ENCODE assay signal across 12 cellular contexts in genomic region chr17:17388657-17389496, GRCh38.
DNase-seq lines count a peak whose midpoint lies in the region; ATAC-seq, FAIRE-seq and TF ChIP-seq lines count a peak whose summit lies in the region.
"Had no signal": no experiment of that assay in that cellular context is flagged by ENCODE, and none has a peak within 500 bp of the region (broad histone marks: within the 10 kb centered on the region; RNA-seq: fewer than 3 reads in every experiment).

No MANE protein-coding gene starts in this region.

- dilution Hi-C loops in IMR-90 (cut with HindIII; ENCODE audit: low sequenced_read_pairs, unreplicated experiment) = no loop called here

- intact Hi-C loops in IMR-90 (cut with micrococcal nuclease) (no loop called here), K562 (cut with micrococcal nuclease) (no loop called here)

- no peak overlapping the region for H3K4ac ChIP-seq in IMR-90 (ENCODE audit: low read depth, low read length)
- no peak overlapping the region for H3K4ac ChIP-seq in neuronal stem cell (ENCODE audit: low read length)

- TF ChIP-seq POLR2A in IMR-90 (IDR thresholded peaks at IDR 0.05; ENCODE audit: low read depth, low read length) (no peak), K562 (conservative IDR thresholded peaks at IDR 0.05) (no peak)

- H2BK120ac ChIP-seq in IMR-90 (ENCODE audit: low read depth, low read length) = no peak overlapping the region
- no peak overlapping the region for H2BK120ac ChIP-seq in neuronal stem cell (ENCODE audit: low read depth, low read length)

- no peak overlapping the region for H4K5ac ChIP-seq in IMR-90 (ENCODE audit: low read depth, low read length)

- H4K8ac ChIP-seq in IMR-90 (ENCODE audit: low read depth in 2 of 2, low read length in 2 of 2) = no peak overlapping the region
- peak overlapping the region; percentile 68 for H4K8ac ChIP-seq in neuronal stem cell (ENCODE audit: low read depth, low read length)

- BruUV-seq in IMR-90 (replicated peaks; lab: Mats Ljungman, UMichigan) (no TSS peak), K562 (replicated peaks; lab: Mats Ljungman, UMichigan) (no TSS peak)

- no peak overlapping the region for H3K4me2 ChIP-seq in DND-41 (ENCODE audit: insufficient read depth, low read length)
- H3K4me2 ChIP-seq in IMR-90 (ENCODE audit: low read depth, low read length) = no peak overlapping the region
- H3K4me2 ChIP-seq in K562 (ENCODE audit: insufficient read depth, low read length) = no peak overlapping the region
- H3K4me2 ChIP-seq in neuronal stem cell (ENCODE audit: insufficient read depth, low read length, poor library complexity, severe bottlenecking) = no peak overlapping the region
- H3K4me2 ChIP-seq: KMS-11, SK-N-SH had no signal

- H3K27me3 ChIP-seq in DND-41 (ENCODE audit: insufficient read depth, low read length, poor library complexity) = no peaks in the 10 kb centered on the region
- peaks cover 24% of the 10 kb centered on the region for H3K27me3 ChIP-seq in IMR-90 (ENCODE audit: control insufficient read depth, insufficient read depth, low read length)
- peaks cover 0 to 43% of the 10 kb centered on the region in 2 experiments; a peak in 3 of 5 replicates for H3K27me3 ChIP-seq in K562 (ENCODE audit: control insufficient read depth in 2 of 2, insufficient read depth in 2 of 2, low read length in 2 of 2)
- H3K27me3 ChIP-seq in neuronal stem cell (ENCODE audit: control insufficient read depth in 3 of 3, insufficient read depth in 3 of 3, low read depth in 1 of 3, low read length in 3 of 3) = no peaks in the 10 kb centered on the region
- H3K27me3 ChIP-seq: MG63 had no signal

- TF ChIP-seq RAD21 in IMR-90 (IDR thresholded peaks at IDR 0.05; ENCODE audit: low read length) (no peak), K562 (CRISPR knock-in tag; conservative IDR thresholded peaks at IDR 0.05 in 1 of 2, IDR thresholded peaks at IDR 0.05 in 1 of 2) (no peak)

- no peak for TF ChIP-seq CTCF in DND-41 (IDR thresholded peaks at IDR 0.05; ENCODE audit: borderline replicate concordance, extremely low read depth, low read length, poor library complexity, severe bottlenecking)
- TF ChIP-seq CTCF in IMR-90 (conservative IDR thresholded peaks at IDR 0.05; ENCODE audit: low read depth, low read length) = no peak
- no peak for TF ChIP-seq CTCF in K562 (IDR thresholded peaks at IDR 0.05 in 2 of 3, conservative IDR thresholded peaks at IDR 0.05 in 1 of 3; ENCODE audit: insufficient read depth in 2 of 3, low read depth in 1 of 3, low read length in 3 of 3)

- H2BK5ac ChIP-seq in IMR-90 (ENCODE audit: low read depth, low read length, poor library complexity, severe bottlenecking) = no peak overlapping the region
- no peak overlapping the region for H2BK5ac ChIP-seq in neuronal stem cell (ENCODE audit: low read length)

- H2AK5ac ChIP-seq in IMR-90 (ENCODE audit: low read depth, low read length) = no peak overlapping the region
- H2AK5ac ChIP-seq in neuronal stem cell (ENCODE audit: low read depth, low read length) = peak overlapping the region; percentile 74

- no peak for TF ChIP-seq EP300 in K562 (IDR thresholded peaks at IDR 0.05; ENCODE audit: low read length)

- FAIRE-seq in K562 (lab: Jason Lieb, UNC) = no peak

- H4K91ac ChIP-seq in IMR-90 (ENCODE audit: insufficient read depth, low read depth, low read length) (no peak overlapping the region), neuronal stem cell (ENCODE audit: low read depth, low read length, poor library complexity) (no peak overlapping the region)

- H3K9me3 ChIP-seq in DND-41 (ENCODE audit: insufficient read depth, low read length, severe bottlenecking) = no peaks in the 10 kb centered on the region
- no peaks in the 10 kb centered on the region for H3K9me3 ChIP-seq in IMR-90 (ENCODE audit: control insufficient read depth, insufficient read depth, low read length)
- H3K9me3 ChIP-seq in K562 (replicated peaks; ENCODE audit: control insufficient read depth, insufficient read depth, low read depth, low read length) = no peaks in the 10 kb centered on the region
- peaks cover 0 to 1% of the 10 kb centered on the region in 2 donors for H3K9me3 ChIP-seq in neuronal stem cell (replicated peaks in 1 of 2; ENCODE audit: control insufficient read depth in 2 of 2, insufficient read depth in 1 of 2, low read depth in 1 of 2, low read length in 2 of 2)
- H3K9me3 ChIP-seq: MG63, SK-N-SH had no signal

- H3K4me1 ChIP-seq in DND-41 (ENCODE audit: insufficient read depth, low read length) (peaks cover 40% of the 10 kb centered on the region), IMR-90 (ENCODE audit: control insufficient read depth, insufficient read depth, low read length) (no peaks in the 10 kb centered on the region), K562 (replicated peaks in 1 of 2; ENCODE audit: control insufficient read depth in 2 of 2, insufficient read depth in 2 of 2, low read length in 2 of 2) (peaks cover 0 to 7% of the 10 kb centered on the region in 2 experiments; a peak in 2 of 5 replicates), neuronal stem cell (ENCODE audit: control insufficient read depth in 2 of 2, insufficient read depth in 1 of 2, low read depth in 1 of 2, low read length in 2 of 2) (peaks cover 10 to 20% of the 10 kb centered on the region in 2 donors)

- H3K79me1 ChIP-seq in IMR-90 (ENCODE audit: low read depth in 1 of 2, low read length in 2 of 2) (no peaks in the 10 kb centered on the region), neuronal stem cell (ENCODE audit: low read depth, low read length) (peaks cover 3% of the 10 kb centered on the region)

- POLR2A ChIA-PET in IMR-90 (lab: Charles Lee; ENCODE audit: unreplicated experiment) = no interaction called here
- POLR2A ChIA-PET in K562 (lab: Yijun Ruan, JAX) = no interaction called here

- H3K9me1 ChIP-seq in IMR-90 (ENCODE audit: insufficient read depth, low read length) (no peaks in the 10 kb centered on the region), K562 (ENCODE audit: control insufficient read depth, insufficient read depth, low read length) (no peaks in the 10 kb centered on the region)

- H2BK15ac ChIP-seq in IMR-90 (ENCODE audit: low read depth, low read length) (no peak overlapping the region), neuronal stem cell (ENCODE audit: low read length) (no peak overlapping the region)

- no peaks in the 10 kb centered on the region for H3K36me3 ChIP-seq in DND-41 (ENCODE audit: insufficient read depth, low read length)
- no peaks in the 10 kb centered on the region for H3K36me3 ChIP-seq in IMR-90 (ENCODE audit: control insufficient read depth, insufficient read depth, low read length)
- no peaks in the 10 kb centered on the region for H3K36me3 ChIP-seq in K562 (ENCODE audit: control insufficient read depth, insufficient read depth, low read length)
- no peaks in the 10 kb centered on the region for H3K36me3 ChIP-seq in neuronal stem cell (replicated peaks in 1 of 2; ENCODE audit: control insufficient read depth in 2 of 2, insufficient read depth in 2 of 2, low read length in 2 of 2)
- H3K36me3 ChIP-seq: MG63 had no signal

- no peak for ATAC-seq in DND-41 (ENCODE audit: insufficient read depth, low read depth)
- no peak for ATAC-seq in IMR-90 (ENCODE audit: low read depth)
- ATAC-seq in K562 = no peak
- ATAC-seq in HG03520 (IDR thresholded peaks at IDR 0.05; ENCODE audit: unreplicated experiment) = no peak
- ATAC-seq in HG03280 (IDR thresholded peaks at IDR 0.05; ENCODE audit: unreplicated experiment) = no peak

- H3K9ac ChIP-seq in DND-41 (ENCODE audit: low read depth, low read length) = no peak overlapping the region
- H3K9ac ChIP-seq in IMR-90 (ENCODE audit: low read depth, low read length) = no peak overlapping the region
- H3K9ac ChIP-seq in K562 (ENCODE audit: insufficient read depth in 1 of 2, low read depth in 2 of 2, low read length in 2 of 2) = no peak overlapping the region; a peak in 1 of 4 replicates
- H3K9ac ChIP-seq in neuronal stem cell (ENCODE audit: low read depth, low read length, poor library complexity) = peak overlapping the region; percentile 63
- H3K9ac ChIP-seq: KMS-11, SK-N-SH had no signal

- H3K4me3 ChIP-seq in DND-41 (ENCODE audit: low read depth in 1 of 2, low read length in 2 of 2) (no peak overlapping the region), IMR-90 (ENCODE audit: insufficient read depth, low read depth, low read length) (no peak overlapping the region), K562 (no peak overlapping the region), neuronal stem cell (ENCODE audit: low read length in 2 of 2) (no peak overlapping the region)
- H3K4me3 ChIP-seq: MG63 had no signal

- H2AFZ ChIP-seq in DND-41 (ENCODE audit: low read depth, low read length) (no peak overlapping the region), IMR-90 (replicated peaks; ENCODE audit: low read length, poor library complexity) (peak overlapping the region; percentile 24), K562 (ENCODE audit: low read depth, low read length) (no peak overlapping the region), neuronal stem cell (ENCODE audit: low read length) (no peak overlapping the region)

- H2AK9ac ChIP-seq in IMR-90 (replicated peaks; ENCODE audit: low read depth, low read length, poor library complexity) = no peak overlapping the region

- in situ Hi-C loops in IMR-90 (cut with MboI; ENCODE audit: low sequenced_read_pairs) = no loop called here
- in situ Hi-C loops in K562 (cut with MboI) = no loop called here

- DNase-seq in DND-41 = no peak
- no peak for DNase-seq in IMR-90
- no peak for DNase-seq in K562 (ENCODE audit: extremely low read depth in 1 of 4, low spot score in 3 of 4)
- no peak for DNase-seq in neuronal stem cell (ENCODE audit: low spot score)
- no peak for DNase-seq in NCI-H69 (lab: John Stamatoyannopoulos, UW)
- DNase-seq in NCI-H1105 treated with DMSO at 0.1 percent for 48 hours (lab: John Stamatoyannopoulos, UW) = no peak
- DNase-seq: HCEC 1CT, SK-N-SH had no signal

- H3K56ac ChIP-seq in IMR-90 (ENCODE audit: extremely low read depth, insufficient read depth, low read length) = no peak overlapping the region

- H3K18ac ChIP-seq in IMR-90 (ENCODE audit: low read depth, low read length) (no peak overlapping the region), neuronal stem cell (ENCODE audit: low read length) (peak overlapping the region; percentile 73)

- 0 out of 2 replicates have a peak overlapping the region, but pooled peaks have one; percentile 7 for H2BK20ac ChIP-seq in IMR-90 (ENCODE audit: low read depth, low read length)

- H2BK12ac ChIP-seq in neuronal stem cell (ENCODE audit: low read length) = no peak overlapping the region

- 90% methylated on average over 2 of the region's 17 CpGs; no CpG with 5 or more reads in 1 of the 2 experiments for WGBS in IMR-90 (ENCODE audit: extremely low coverage in 2 of 2, insufficient read length in 1 of 2), 2 experiments
- 7% methylated on average over 12 of the region's 17 CpGs for WGBS in K562 (ENCODE audit: insufficient coverage, low coverage, missing lambda C conversion rate)
- no CpG with 5 or more reads among the region's 17 CpGs for WGBS in neuronal stem cell (ENCODE audit: extremely low coverage in 2 of 2, insufficient read length in 2 of 2, insufficient replicate concordance in 1 of 2), 2 donors

- peak overlapping the region; percentile 33; the same call in 1 of the 2 replicates for H3K27ac ChIP-seq in DND-41 (ENCODE audit: low read length)
- H3K27ac ChIP-seq in IMR-90 (ENCODE audit: insufficient read depth, low read length) = no peak overlapping the region
- H3K27ac ChIP-seq in K562 (ENCODE audit: extremely low read depth, low read depth, low read length) = no peak overlapping the region
- no peak overlapping the region for H3K27ac ChIP-seq in neuronal stem cell (replicated peaks; ENCODE audit: low read length)
- H3K27ac ChIP-seq: KMS-11 had no signal

- H4K20me1 ChIP-seq in DND-41 (ENCODE audit: insufficient read depth, low read length) = no peaks in the 10 kb centered on the region
- no peaks in the 10 kb centered on the region for H4K20me1 ChIP-seq in IMR-90 (ENCODE audit: insufficient read depth, low read length)
- H4K20me1 ChIP-seq in K562 (replicated peaks; ENCODE audit: control insufficient read depth, insufficient read depth, low read length) = no peaks in the 10 kb centered on the region

- H3K14ac ChIP-seq in IMR-90 (replicated peaks; ENCODE audit: low read depth, low read length) (no peak overlapping the region), neuronal stem cell (ENCODE audit: low read length) (no peak overlapping the region)

- H3K23ac ChIP-seq in IMR-90 (ENCODE audit: low read depth, low read length) (no peak overlapping the region), neuronal stem cell (ENCODE audit: low read depth, low read length, poor library complexity) (no peak overlapping the region)

- peaks cover 14% of the 10 kb centered on the region for H3K79me2 ChIP-seq in DND-41 (ENCODE audit: insufficient read depth, low read length)
- no peaks in the 10 kb centered on the region for H3K79me2 ChIP-seq in K562 (ENCODE audit: control insufficient read depth, insufficient read depth, low read length)

- CTCF ChIA-PET in IMR-90 (lab: Yijun Ruan, JAX) = no interaction called here
- CTCF ChIA-PET in K562 (lab: Yijun Ruan, JAX; ENCODE audit: low intra/inter-chr PET ratio) = no interaction called here
